8 cellular contexts compared by ENCODE assay signal in the genomic region with DNA sequence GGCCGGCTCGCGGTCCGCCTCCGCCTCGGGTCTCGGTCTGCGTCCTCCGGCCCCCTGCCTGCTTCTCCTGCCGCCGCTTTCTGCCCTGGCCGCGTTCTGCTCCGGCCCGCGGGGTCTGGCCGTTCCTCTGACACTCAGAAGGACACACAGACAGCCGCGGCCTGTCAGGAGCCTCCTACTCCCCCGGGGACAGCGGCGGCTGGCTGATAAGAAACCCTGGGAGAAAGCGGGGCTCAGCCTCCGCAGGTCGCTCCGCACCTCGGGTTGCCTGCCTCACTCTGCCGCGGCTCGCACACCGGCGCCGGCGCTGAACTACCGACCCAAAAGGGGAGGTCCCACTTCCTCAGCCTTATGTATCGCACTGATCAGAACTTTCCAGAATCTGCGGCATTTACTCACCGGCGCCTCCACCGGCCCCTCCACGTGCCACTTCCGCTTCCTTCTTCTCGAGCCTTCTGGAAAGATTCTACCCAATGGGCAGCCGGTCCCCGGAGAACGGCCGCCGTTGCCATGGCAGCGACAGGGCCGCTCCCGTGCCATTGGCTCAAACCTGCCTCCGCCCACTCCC. TPM values are rescaled to one million over a fixed set of nuclear protein-coding genes. Genes with fewer than 3 reads are reported as not detected.
DNase-seq lines count a peak whose midpoint lies in the region; ATAC-seq and TF ChIP-seq lines count a peak whose summit lies in the region.

A gene (minus strand): TSS at position 322 of the 568 bp plus-strand sequence. CDS start 322 bp downstream, outside the sequence.

- H3K4me3 ChIP-seq in GM12865 (ENCODE audit: low read depth, low read length) (peak within 1 kb of the TSS; percentile 79), adipocyte (ENCODE audit: low read length) (peak within 1 kb of the TSS; percentile 89), trophoblast cell (ENCODE audit: low read depth, low read length) (peak within 1 kb of the TSS; percentile 97), transverse colon (peak within 1 kb of the TSS; percentile 65 to 90 (median 82))

- H2BK120ac ChIP-seq in trophoblast cell (ENCODE audit: insufficient read depth, low read length, poor library complexity), result peak within 1 kb of the TSS; percentile 44

- H3K27me3 ChIP-seq in adipocyte (replicated peaks; ENCODE audit: control insufficient read depth, insufficient read depth, low read length) (no peaks in the 10 kb centered on the region), trophoblast cell (ENCODE audit: insufficient read depth, low read length) (no peaks in the 10 kb centered on the region), transverse colon (no peaks in the 10 kb centered on the region)

- H3K27ac ChIP-seq in trophoblast cell (ENCODE audit: low read depth, low read length), result peak within 1 kb of the TSS; percentile 70
- peak within 1 kb of the TSS; percentile 89 to 99 (median 92) for H3K27ac ChIP-seq in transverse colon

- H4K12ac ChIP-seq in trophoblast cell (ENCODE audit: low read depth, low read length), result peak within 1 kb of the TSS; percentile 36

- H3K4me1 ChIP-seq in adipocyte (ENCODE audit: control insufficient read depth, insufficient read depth, low read length) (peaks cover 24% of the 10 kb centered on the region), trophoblast cell (ENCODE audit: control insufficient read depth in 1 of 2, insufficient read depth in 2 of 2, low read length in 2 of 2) (no peaks in the 10 kb centered on the region), transverse colon (peaks cover 8 to 26% (median 14%) of the 10 kb centered on the region in 4 donors)

- peak within 1 kb of the TSS; percentile 43 for H2BK5ac ChIP-seq in trophoblast cell (ENCODE audit: low read depth, low read length, poor library complexity)

- H4K8ac ChIP-seq in trophoblast cell (ENCODE audit: low read depth, low read length), result peak within 1 kb of the TSS; percentile 69

- H3K79me2 ChIP-seq in trophoblast cell (ENCODE audit: control insufficient read depth, insufficient read depth, low read length, poor library complexity), result peaks cover 9% of the 10 kb centered on the region

- intact Hi-C loops in cardiac septum (cut with DNase I), result loop anchor here (2.0 to 5.0 kb wide), 2 partner anchors 39 to 544 kb away; a partner anchor contains a TSS
- intact Hi-C loops in transverse colon (cut with DNase I; ENCODE audit: low total_unique reads), result loop anchor here (2.0 kb wide), 1 partner anchor 39 kb away; no protein-coding TSS in a partner anchor

- H3K9me3 ChIP-seq in adipocyte (ENCODE audit: control insufficient read depth, low read length), result no peaks in the 10 kb centered on the region
- H3K9me3 ChIP-seq in trophoblast cell (ENCODE audit: insufficient read depth, low read depth, low read length), result no peaks in the 10 kb centered on the region
- no peaks in the 10 kb centered on the region for H3K9me3 ChIP-seq in transverse colon

- peak; percentile 84 for ATAC-seq in HG02610 (IDR thresholded peaks at IDR 0.05; ENCODE audit: unreplicated experiment)

- peak within 1 kb of the TSS; percentile 23 for H2AK5ac ChIP-seq in trophoblast cell (ENCODE audit: low read length)

- no CpG with 5 or more reads among the region's 52 CpGs for WGBS in trophoblast cell (ENCODE audit: extremely low coverage, insufficient coverage, insufficient read length)
- WGBS in transverse colon (ENCODE audit: low coverage in 1 of 2), 2 donors, result 1% methylated on average over 47 of the region's 52 CpGs; no CpG with 5 or more reads in 1 of the 2 donors

- peak; percentile 98 for DNase-seq in GM12865 (ENCODE audit: low read depth)
- peak; percentile 96 for DNase-seq in NCI-H1092 treated with DMSO at 0.1 percent for 48 hours (lab: John Stamatoyannopoulos, UW)
- peak; percentile 97 for DNase-seq in SKM-1 (lab: John Stamatoyannopoulos, UW; ENCODE audit: unreplicated experiment)
- peak; percentile 99 for DNase-seq in adipocyte (ENCODE audit: low read depth)
- DNase-seq in cardiac septum (ENCODE audit: low spot score), result peak; percentile 99
- peak; percentile 99 for DNase-seq in trophoblast cell
- DNase-seq in transverse colon, result peak; percentile 99

- peak within 1 kb of the TSS; percentile 95 for H3K4me2 ChIP-seq in trophoblast cell (ENCODE audit: low read length)

- H3K36me3 ChIP-seq in adipocyte (ENCODE audit: control insufficient read depth, insufficient read depth, low read length, severe bottlenecking) (peaks cover 14% of the 10 kb centered on the region), trophoblast cell (ENCODE audit: control insufficient read depth in 1 of 2, insufficient read depth in 2 of 2, low read length in 2 of 2) (peaks cover 2 to 3% of the 10 kb centered on the region in 2 experiments), transverse colon (no peaks in the 10 kb centered on the region)

- TF ChIP-seq POLR2A in transverse colon (IDR thresholded peaks at IDR 0.05), result peak; percentile 84

- peak; percentile 14 for TF ChIP-seq EP300 in transverse colon (IDR thresholded peaks at IDR 0.05; ENCODE audit: low read depth)

- peak within 1 kb of the TSS; percentile 86 for H3K18ac ChIP-seq in trophoblast cell (ENCODE audit: low read length)

- H2AFZ ChIP-seq in trophoblast cell (ENCODE audit: insufficient read depth, low read length, poor library complexity), result peak within 1 kb of the TSS; percentile 91

- peak within 1 kb of the TSS; percentile 75 for H3K14ac ChIP-seq in trophoblast cell (ENCODE audit: low read length)

- H3K9ac ChIP-seq in adipocyte (ENCODE audit: low read length), result peak within 1 kb of the TSS; percentile 97
- H3K9ac ChIP-seq in trophoblast cell (ENCODE audit: low read length), result peak within 1 kb of the TSS; percentile 81

- no peak within 1 kb of the TSS for H2BK12ac ChIP-seq in trophoblast cell (ENCODE audit: low read length)

- H3K79me1 ChIP-seq in trophoblast cell (ENCODE audit: low read length), result peaks cover 7% of the 10 kb centered on the region

- peak within 1 kb of the TSS; percentile 68 for H3K4ac ChIP-seq in trophoblast cell (ENCODE audit: low read depth, low read length)

- TF ChIP-seq CTCF in GM12865 (IDR thresholded peaks at IDR 0.05; ENCODE audit: insufficient read depth, low read depth, low read length, missing control alignments), result peak; percentile 14
- peak in 2 of 5 experiments; percentile 15 to 34 for TF ChIP-seq CTCF in transverse colon (IDR thresholded peaks at IDR 0.05)

- in situ Hi-C loops in transverse colon (cut with MboI; ENCODE audit: low pct_ligation_motif_present in 1 of 4, low pct_unique_long_range_greater_than_20kb in 1 of 4, low sequenced_read_pairs in 3 of 4), result no loop called here

- H4K91ac ChIP-seq in trophoblast cell (ENCODE audit: low read depth, low read length), result peak within 1 kb of the TSS; percentile 71

- H3K23ac ChIP-seq in trophoblast cell (ENCODE audit: low read length), result no peak within 1 kb of the TSS

RNA-seq across cellular contexts. Expression of the gene that starts here (rescaled TPM):
- total RNA-seq in cardiac septum (61.9 TPM), transverse colon (10 to 100 TPM; 16.1 to 58.3 (median 30.7) TPM)
- 82.9 and 87.6 TPM in 2 replicates for polyA plus RNA-seq in trophoblast cell (2013)

Comparison
In these comparisons a context has a peak if more than half of its experiments do, and no peak if none do; other contexts are left out.
1. Peak in every context shown above with its lines: DNase-seq, ATAC-seq, H3K4me3 ChIP-seq and H3K27ac ChIP-seq.